Comparison of ENCODE assay signal across 17 cellular contexts in genomic region chr7:644381-645305, GRCh38.
"Had no signal": no experiment of that assay in that cellular context is flagged by ENCODE, and none has a peak within 500 bp of the region (broad histone marks: within the 10 kb centered on the region; RNA-seq: fewer than 3 reads in every experiment).

No MANE protein-coding gene starts in this region.

- H3K4me3 ChIP-seq: body of pancreas, coronary artery, gastrocnemius medialis, lower lobe of right lung, smooth muscle cell, stomach had no signal

- H3K27me3 ChIP-seq: body of pancreas, gastrocnemius medialis, stomach had no signal

- H3K36me3 ChIP-seq: gastrocnemius medialis, lower lobe of right lung had no signal

- H3K27ac ChIP-seq: body of pancreas, gastrocnemius medialis, lower lobe of right lung, stomach had no signal

- DNase-seq: activated B cell treated with CpG ODN at 0.5 μM for 24 hours; activated CD4-positive, alpha-beta memory T cell treated with anti-CD3 and anti-CD28 coated beads, Interleukin-2, amount 10 ng/mL, durations not matched to agents 7 days and 5 days; activated CD4-positive, alpha-beta T cell treated with anti-CD3 and anti-CD28 coated beads for 48 hours; activated CD8-positive, alpha-beta memory T cell treated with anti-CD3 and anti-CD28 coated beads, Interleukin-2, amount 10 ng/mL, durations not matched to agents 7 days and 5 days; activated naive CD4-positive, alpha-beta T cell treated with anti-CD3 and anti-CD28 coated beads for 36 hours; body of pancreas; gastrocnemius medialis; lower lobe of right lung; natural killer cell; stimulated activated CD4-positive, alpha-beta T cell treated with anti-CD3 and anti-CD28 coated beads, Interleukin-4, amount 100 ng/mL, for 24 hours; stomach; T-cell had no signal

- H3K9me3 ChIP-seq: body of pancreas, gastrocnemius medialis had no signal

- H3K4me2 ChIP-seq: smooth muscle cell had no signal

- H3K4me1 ChIP-seq: body of pancreas, gastrocnemius medialis, lower lobe of right lung, stomach had no signal

- ATAC-seq: activated CD8-positive, alpha-beta memory T cell treated with anti-CD3 and anti-CD28 coated beads, Interleukin-2, amount 10 ng/mL, durations not matched to agents 7 days and 5 days; activated T-helper 17 cell treated with anti-CD3 and anti-CD28 coated beads, Interleukin-2, amount 50 U/mL, for 72 hours; body of pancreas; esophagus mucosa; gastrocnemius medialis; natural killer cell; stimulated activated effector memory CD8-positive, alpha-beta T cell treated with anti-CD3 and anti-CD28 coated beads, Interleukin-12 subunit alpha, Interleukin-12 subunit beta, amount 100 ng/mL, for 72 hours; T-cell had no signal
